Comparison of ENCODE assay signal across 8 cellular contexts in genomic region chr14:35122696-35123387, GRCh38. TPM values are rescaled to one million over a fixed set of nuclear protein-coding genes. Genes with fewer than 3 reads are reported as not detected.
A peak's percentile ranks its signal among the peaks of the same experiment; 100 is the strongest.
DNase-seq lines count a peak whose midpoint lies in the region; ATAC-seq, FAIRE-seq and TF ChIP-seq lines count a peak whose summit lies in the region.

No MANE protein-coding gene starts in this region.

- no peak; the same call in 1 of the 2 replicates for TF ChIP-seq POLR2A in GM12878 (IDR thresholded peaks at IDR 0.05; ENCODE audit: low read depth, low read length)

- intact Hi-C loops in GM12878 (cut with micrococcal nuclease; ENCODE audit: unreplicated experiment) = loop anchor here (1.0 to 5.0 kb wide), 3 partner anchors 77 to 251 kb away; partner anchors contain the start of gene FAM177A1

- no peaks in the 10 kb centered on the region for H3K27me3 ChIP-seq in BE2C
- H3K27me3 ChIP-seq in GM12878 (replicated peaks in 1 of 2; ENCODE audit: control insufficient read depth in 2 of 2, insufficient read depth in 2 of 2, low read length in 1 of 2) = no peaks in the 10 kb centered on the region

- peak overlapping the region; percentile 98 for H3K9ac ChIP-seq in GM12878 (ENCODE audit: control insufficient read depth, insufficient read depth, low read length)

- H3K27me3 Mint-ChIP-seq in immature natural killer cell (ENCODE audit: low read depth in 3 of 3) = peaks cover 6 to 18% (median 8%) of the 10 kb centered on the region in 3 donors

- no peaks in the 10 kb centered on the region for H3K9me3 Mint-ChIP-seq in immature natural killer cell
- no peaks in the 10 kb centered on the region for H3K9me3 Mint-ChIP-seq in stimulated activated effector memory CD8-positive, alpha-beta T cell treated with anti-CD3 and anti-CD28 coated beads, Interleukin-12 subunit alpha, Interleukin-12 subunit beta, amount 100 ng/mL, for 72 hours

- no peak for TF ChIP-seq EP300 in GM12878 (IDR thresholded peaks at IDR 0.05; ENCODE audit: borderline replicate concordance in 1 of 2, control insufficient read depth in 1 of 2, low read depth in 2 of 2, low read length in 2 of 2)

- 7% methylated on average over 23 of the region's 23 CpGs for WGBS in GM12878 (ENCODE audit: insufficient coverage, insufficient replicate concordance, low lambda C conversion rate, missing lambda C conversion rate)

- no peak for FAIRE-seq in GM12878 (lab: Jason Lieb, UNC)

- peaks cover 56 to 89% of the 10 kb centered on the region in 2 donors for H3K4me1 Mint-ChIP-seq in immature natural killer cell
- H3K4me1 Mint-ChIP-seq in stimulated activated effector memory CD8-positive, alpha-beta T cell treated with anti-CD3 and anti-CD28 coated beads, Interleukin-12 subunit alpha, Interleukin-12 subunit beta, amount 100 ng/mL, for 72 hours = peaks cover 57% of the 10 kb centered on the region

- DNase-seq in BE2C (no peak), NAMALWA (ENCODE audit: low spot score) (peak; percentile 31), GM12878 (ENCODE audit: low read depth, low spot score) (no peak), immature natural killer cell (peak in 1 of 3 donors; percentile 8), NCI-H1436 (lab: John Stamatoyannopoulos, UW) (no peak), CD1c-positive myeloid dendritic cell (ENCODE audit: extremely low spot score) (no peak)
- DNase-seq in stimulated activated effector memory CD8-positive, alpha-beta T cell treated with anti-CD3 and anti-CD28 coated beads, Interleukin-12 subunit alpha, Interleukin-12 subunit beta, amount 100 ng/mL, for 72 hours (ENCODE audit: low spot score in 2 of 2) = no peak

- TF ChIP-seq CTCF in BE2C (IDR thresholded peaks at IDR 0.05; ENCODE audit: low read depth, low read length) (no peak), GM12878 (IDR thresholded peaks at IDR 0.05 in 2 of 3, conservative IDR thresholded peaks at IDR 0.05 in 1 of 3; ENCODE audit: control insufficient read depth in 2 of 3, extremely low read depth in 1 of 3, insufficient read depth in 1 of 3, low read depth in 3 of 3, low read length in 3 of 3) (no peak)

- H3K27ac Mint-ChIP-seq in immature natural killer cell = peak overlapping the region; percentile 99 to 100 (median 100)
- H3K27ac Mint-ChIP-seq in stimulated activated effector memory CD8-positive, alpha-beta T cell treated with anti-CD3 and anti-CD28 coated beads, Interleukin-12 subunit alpha, Interleukin-12 subunit beta, amount 100 ng/mL, for 72 hours = peak overlapping the region; percentile 99

- peak overlapping the region; percentile 98 for H3K4me2 ChIP-seq in GM12878 (ENCODE audit: control insufficient read depth, insufficient read depth)

- H3K9me3 ChIP-seq in BE2C (no peaks in the 10 kb centered on the region), GM12878 (replicated peaks; ENCODE audit: control insufficient read depth, insufficient read depth, low read length) (no peaks in the 10 kb centered on the region)

- RAD21 ChIA-PET in GM12878 (lab: Charles Lee; ENCODE audit: unreplicated experiment) = interaction anchor here (0.6 to 2.6 kb wide), 10 partner anchors 18 to 453 kb away, joined by 3 to 11 read pairs (median 3); partner anchors contain the start of genes PSMA6 and SRP54

- H3K79me2 ChIP-seq in GM12878 (ENCODE audit: control insufficient read depth, insufficient read depth, low read length) = peaks cover 26% of the 10 kb centered on the region

- peak overlapping the region; percentile 91 for H3K4me3 ChIP-seq in BE2C (ENCODE audit: low read depth, low read length)
- H3K4me3 ChIP-seq in GM12878 = peak overlapping the region; percentile 83

- H3K4me3 Mint-ChIP-seq in immature natural killer cell = peak overlapping the region; percentile 95 to 100 (median 100)
- peak overlapping the region; percentile 86 for H3K4me3 Mint-ChIP-seq in stimulated activated effector memory CD8-positive, alpha-beta T cell treated with anti-CD3 and anti-CD28 coated beads, Interleukin-12 subunit alpha, Interleukin-12 subunit beta, amount 100 ng/mL, for 72 hours

- H3K4me1 ChIP-seq in BE2C = no peaks in the 10 kb centered on the region; the same call in 1 of the 2 replicates
- H3K4me1 ChIP-seq in GM12878 (ENCODE audit: control insufficient read depth, insufficient read depth, low read length) = 0 out of 2 replicates have a peak, but pooled peaks cover 2% of the 10 kb centered on the region

- POLR2A ChIA-PET in GM12878 (lab: Charles Lee) = interaction anchor here (0.6 to 2.5 kb wide), 13 partner anchors 33 to 791 kb away, joined by 3 to 20 read pairs (median 4); partner anchors contain the start of genes BAZ1A, FAM177A1 and SRP54

- TF ChIP-seq RAD21 in GM12878 (IDR thresholded peaks at IDR 0.05; ENCODE audit: insufficient read depth, low read depth, low read length) = no peak

- peak overlapping the region; percentile 100 for H2AFZ ChIP-seq in GM12878 (ENCODE audit: control insufficient read depth, low read depth, low read length)

- H3K36me3 ChIP-seq in BE2C (peaks cover 5% of the 10 kb centered on the region; the same call in 1 of the 2 replicates), GM12878 (ENCODE audit: control insufficient read depth in 2 of 2, insufficient read depth in 2 of 2, low read length in 1 of 2) (no peaks in the 10 kb centered on the region)

- H3K27ac ChIP-seq in GM12878 (ENCODE audit: control insufficient read depth, insufficient read depth) = peak overlapping the region; percentile 99

- SMC1A ChIA-PET in GM12878 (lab: Charles Lee; ENCODE audit: uncharacterized antibody, unreplicated experiment) = interaction anchor here (0.6 to 1.9 kb wide), 13 partner anchors 12 to 294 kb away, joined by 3 to 7 read pairs (median 5); partner anchors contain the start of gene SRP54

- CTCF ChIA-PET in GM12878 (lab: Yijun Ruan, JAX) = interaction anchor here (1.2 to 4.5 kb wide), 6 partner anchors 12 to 692 kb away, joined by 3 to 29 read pairs (median 4); no protein-coding TSS in a partner anchor

- in situ Hi-C loops in GM12878 (cut with MboI) = no loop called here

- H4K20me1 ChIP-seq in GM12878 (ENCODE audit: control insufficient read depth, insufficient read depth) = no peaks in the 10 kb centered on the region

- ATAC-seq in GM18907 (IDR thresholded peaks at IDR 0.05; ENCODE audit: unreplicated experiment) (peak; percentile 5), GM12878 (0 out of 3 replicates have a peak, but pooled peaks have one; percentile 0)
- ATAC-seq in stimulated activated effector memory CD8-positive, alpha-beta T cell treated with anti-CD3 and anti-CD28 coated beads, Interleukin-12 subunit alpha, Interleukin-12 subunit beta, amount 100 ng/mL, for 72 hours = no peak

- H3K36me3 Mint-ChIP-seq in immature natural killer cell = peaks cover 4 to 14% (median 4%) of the 10 kb centered on the region in 3 donors
- peaks cover 63% of the 10 kb centered on the region for H3K36me3 Mint-ChIP-seq in stimulated activated effector memory CD8-positive, alpha-beta T cell treated with anti-CD3 and anti-CD28 coated beads, Interleukin-12 subunit alpha, Interleukin-12 subunit beta, amount 100 ng/mL, for 72 hours

- BruUV-seq in GM12878 (replicated peaks; lab: Mats Ljungman, UMichigan) = TSS peak; percentile 72

TF ChIP-seq in GM12878, 131 proteins besides CTCF, POLR2A, EP300 and RAD21 (continues in another document):
- 0 out of 2 replicates have a peak, but pooled peaks have one; percentile 7 for TF ChIP-seq DPF2 (IDR thresholded peaks at IDR 0.05)

RNA-seq across cellular contexts. Expression of gene PRORP, which starts 0.5 kb away (rescaled TPM):
- polyA plus RNA-seq in BE2C (2012; ENCODE audit: insufficient read depth, insufficient read length, low read depth) = 6.6 TPM
- total RNA-seq in GM12878 (2013; cell fraction: nucleolus; rRNA removed) = 54.6 and 61.7 TPM in 2 replicates
- 41.4 and 41.5 TPM in 2 replicates for total RNA-seq in GM12878 (2014; rRNA removed)
- total RNA-seq in GM12878 (2014; rRNA removed; fragmentation: Illumina TruSeq; extraction: Trizol) = 48.3 and 53.2 TPM in 2 replicates
- total RNA-seq in GM12878 (2021) = 37.5 and 41.2 TPM in 2 replicates
- polyA plus RNA-seq in GM12878 (2011; ENCODE audit: low read depth) = 26.0 TPM
- 55.9 and 62.6 TPM in 2 replicates for polyA plus RNA-seq in GM12878 (2011; rRNA removed)
- 37.4 and 42.9 TPM in 2 replicates for polyA plus RNA-seq in GM12878 (2011; cell fraction: cytosol; rRNA removed)
- 26.1 TPM in 2 replicates for polyA plus RNA-seq in GM12878 (2011; cell fraction: nucleus; rRNA removed)
- polyA plus RNA-seq in GM12878 (2012) = 26.6 and 30.1 TPM in 2 replicates
- polyA plus RNA-seq in GM12878 (2014; fragmentation: Illumina TruSeq; extraction: Trizol) = 61.3 and 70.3 TPM in 2 replicates
- polyA plus RNA-seq in GM12878 (2014; fragmentation: Nextera tagmentation; extraction: Ambion mirVana) = 10 to 100 TPM; 45.2 TPM
- 38.3 and 38.8 TPM in 2 replicates for polyA plus RNA-seq in GM12878 (2014; rRNA removed)
- polyA plus RNA-seq in GM12878 (2016; fragmentation: Nextera tagmentation; extraction: Ambion mirVana) = 10 to 100 TPM; 48.2 to 50.9 TPM
- polyA minus RNA-seq in GM12878 (2011; rRNA and poly(A)+ RNA removed) = 49.0 and 52.5 TPM in 2 replicates
- 4.7 and 7.5 TPM in 2 replicates for polyA minus RNA-seq in GM12878 (2011; cell fraction: cytosol; rRNA and poly(A)+ RNA removed)
- polyA minus RNA-seq in GM12878 (2011; cell fraction: nucleus; rRNA and poly(A)+ RNA removed) = 19.8 and 35.6 TPM in 2 replicates
- 10 to 100 TPM; 32.7 to 59.5 (median 36.7) TPM for polyA plus RNA-seq in immature natural killer cell

RNA-seq across cellular contexts. Expression of gene PPP2R3C, which starts 1.1 kb away (rescaled TPM):
- 27.9 TPM for polyA plus RNA-seq in BE2C (2012; ENCODE audit: insufficient read depth, insufficient read length, low read depth)
- total RNA-seq in GM12878 (2013; cell fraction: nucleolus; rRNA removed) = 40.8 and 43.9 TPM in 2 replicates
- total RNA-seq in GM12878 (2014; rRNA removed) (36.2 and 44.6 TPM in 2 replicates), GM12878 (2014; rRNA removed; fragmentation: Illumina TruSeq; extraction: Trizol) (49.2 and 49.5 TPM in 2 replicates), GM12878 (2021) (29.9 and 35.8 TPM in 2 replicates)
- 43.1 TPM for polyA plus RNA-seq in GM12878 (2011; ENCODE audit: low read depth)
- polyA plus RNA-seq in GM12878 (2011; rRNA removed) (41.8 and 59.9 TPM in 2 replicates), GM12878 (2014; fragmentation: Illumina TruSeq; extraction: Trizol) (38.3 and 42.1 TPM in 2 replicates), GM12878 (2014; fragmentation: Nextera tagmentation; extraction: Ambion mirVana) (10 to 100 TPM; 77.8 to 80.5 TPM), GM12878 (2014; rRNA removed) (24.9 and 27.6 TPM in 2 replicates), GM12878 (2016; fragmentation: Nextera tagmentation; extraction: Ambion mirVana) (10 to 100 TPM; 44.1 to 46.3 TPM), immature natural killer cell (10 to 100 TPM; 73.4 to 76.5 (median 75.3) TPM)
- polyA plus RNA-seq in GM12878 (2011; cell fraction: cytosol; rRNA removed) = 10.5 and 11.0 TPM in 2 replicates
- 14.7 and 18.4 TPM in 2 replicates for polyA plus RNA-seq in GM12878 (2011; cell fraction: nucleus; rRNA removed)
- polyA plus RNA-seq in GM12878 (2012) = 43.8 and 46.6 TPM in 2 replicates
- 15.6 and 22.5 TPM in 2 replicates for polyA minus RNA-seq in GM12878 (2011; rRNA and poly(A)+ RNA removed)
- polyA minus RNA-seq in GM12878 (2011; cell fraction: cytosol; rRNA and poly(A)+ RNA removed) = 8.3 and 11.9 TPM in 2 replicates
- 7.4 and 14.1 TPM in 2 replicates for polyA minus RNA-seq in GM12878 (2011; cell fraction: nucleus; rRNA and poly(A)+ RNA removed)
